9 cellular contexts compared by ENCODE assay signal in the genomic region with DNA sequence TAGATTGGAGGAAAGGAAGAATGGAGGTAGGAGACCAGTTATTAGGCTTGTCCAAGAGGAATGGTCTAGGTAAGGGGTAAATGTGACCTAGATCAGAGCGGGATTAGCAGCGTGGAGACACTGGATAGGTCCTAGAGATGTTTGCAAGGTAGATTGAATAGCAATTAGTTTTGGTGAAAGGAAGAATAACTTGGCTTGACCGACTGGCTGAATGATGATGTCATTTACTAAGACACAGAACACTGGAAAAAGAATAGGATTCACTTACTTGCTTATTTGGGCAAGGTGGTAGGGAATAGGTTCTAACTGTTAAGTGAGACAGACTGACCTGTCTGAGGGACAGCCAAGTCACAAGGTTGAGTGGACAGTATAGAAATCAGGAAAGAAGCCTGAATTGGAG.
"Had no signal": no experiment of that assay in that cellular context is flagged by ENCODE, and none has a peak within 500 bp of the region (broad histone marks: within the 10 kb centered on the region; RNA-seq: fewer than 3 reads in every experiment).

No MANE protein-coding gene starts in this region.

- H2AFZ ChIP-seq: GM23248 had no signal

- ATAC-seq: HCT116 had no signal

- H3K9me3 ChIP-seq: HAP-1 had no signal

- H3K9ac ChIP-seq: GM23248, KMS-11 had no signal

- H3K4me3 ChIP-seq: GM23248, HAP-1 had no signal

- H3K36me3 Mint-ChIP-seq: IgD-negative memory B cell had no signal

- H3K4me3 Mint-ChIP-seq: IgD-negative memory B cell had no signal

- H3K4me2 ChIP-seq: KMS-11 had no signal

- DNase-seq: GM23248, GOT3, H7, KBM-7 had no signal

- H3K4me1 ChIP-seq: HAP-1 had no signal

- H3K27me3 Mint-ChIP-seq: IgD-negative memory B cell had no signal

- H3K27ac Mint-ChIP-seq: IgD-negative memory B cell had no signal

- H3K36me3 ChIP-seq: HAP-1 had no signal

- H3K4me1 Mint-ChIP-seq: IgD-negative memory B cell had no signal

- H3K27ac ChIP-seq: GM23248, HL-60, KMS-11 had no signal
